In genomic region chr1:229769006-229769405, GRCh38 we compare ENCODE assay signal across 20 cellular contexts.
"Had no signal": no experiment of that assay in that cellular context is flagged by ENCODE, and none has a peak within 500 bp of the region (broad histone marks: within the 10 kb centered on the region; RNA-seq: fewer than 3 reads in every experiment).

No MANE protein-coding gene starts in this region.

- H3K27ac ChIP-seq: coronary artery, esophagus squamous epithelium, gastrocnemius medialis, left ventricle myocardium inferior, ovary, prostate gland, upper lobe of left lung had no signal

- DNase-seq: activated CD4-positive, alpha-beta T cell treated with anti-CD3 and anti-CD28 coated beads for 1 hour; activated CD4-positive, alpha-beta T cell treated with anti-CD3 and anti-CD28 coated beads, Interleukin-2, amount 50 U/mL, for 1 hour; activated CD8-positive, alpha-beta T cell treated with anti-CD3 and anti-CD28 coated beads, Interleukin-2, amount 10 ng/mL, durations not matched to agents 7 days and 5 days; activated gamma-delta T cell; activated naive CD4-positive, alpha-beta T cell treated with anti-CD3 and anti-CD28 coated beads, Interleukin-2, amount 50 U/mL, for 16 hours; activated naive CD8-positive, alpha-beta T cell treated with anti-CD3 and anti-CD28 coated beads, Interleukin-2, amount 50 U/mL, for 24 hours; cerebellar nuclear complex; endodermal cell; esophagus squamous epithelium; gastrocnemius medialis; hippocampal formation; kidney glomerular epithelial cell; left ventricle myocardium inferior; mammary epithelial cell; ovary; stimulated activated CD4-positive, alpha-beta T cell treated with anti-CD3 and anti-CD28 coated beads, Interleukin-4, amount 100 ng/mL, for 24 hours; stimulated activated naive CD8-positive, alpha-beta T cell treated with anti-CD3 and anti-CD28 coated beads, Interleukin-15, Interleukin-2, amounts not matched to agents 100 U/mL and 50 U/mL, for 24 hours; upper lobe of left lung had no signal
